ENCODE assay signal across 1 cellular context in genomic region chr9:97986466-97986865, GRCh38.
TF ChIP-seq lines count a peak whose summit lies in the region.

No MANE protein-coding gene starts in this region.

TF ChIP-seq in K562, 482 proteins besides CTCF, POLR2A, EP300 and RAD21 (continued from another document):
- TF ChIP-seq MAX (CRISPR knock-in tag; IDR thresholded peaks at IDR 0.05) (no peak), PATZ1 (CRISPR knock-in tag; IDR thresholded peaks at IDR 0.05; ENCODE audit: borderline replicate concordance) (no peak), CREB3L1 (IDR thresholded peaks at IDR 0.05; ENCODE audit: borderline replicate concordance, low read depth) (no peak), ATF2 (CRISPR knock-in tag; IDR thresholded peaks at IDR 0.05) (no peak), SMAD1 (IDR thresholded peaks at IDR 0.05; ENCODE audit: low read depth, low read length, partially characterized antibody) (no peak), GATA2 (CRISPR knock-in tag; IDR thresholded peaks at IDR 0.05) (no peak), NCOA2 (IDR thresholded peaks at IDR 0.05; ENCODE audit: partially characterized antibody in 2 of 2) (no peak), ZNF184 (CRISPR knock-in tag; IDR thresholded peaks at IDR 0.05) (no peak)
